In the genomic region with DNA sequence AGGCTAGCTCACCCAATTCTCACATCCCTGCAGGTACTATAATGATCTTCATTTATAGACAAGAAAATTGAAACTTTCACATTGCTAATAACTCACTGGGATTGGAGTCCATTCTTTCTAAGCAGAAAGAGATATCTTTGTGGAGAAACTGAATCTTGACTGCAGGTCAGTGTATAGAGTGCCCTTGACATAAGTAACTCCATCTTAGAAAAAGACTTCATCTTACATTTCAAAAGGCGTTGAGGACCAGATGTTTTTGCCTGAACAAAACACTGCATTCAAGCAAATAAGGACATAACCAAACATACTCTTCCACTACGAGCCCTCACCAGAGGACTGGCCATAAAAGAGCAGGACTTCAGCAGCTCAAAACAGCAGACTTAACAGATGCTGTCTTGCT, we compare ENCODE assay signal across 1 cellular context.
TF ChIP-seq lines count a peak whose summit lies in the region.

No MANE protein-coding gene starts in this region.

TF ChIP-seq in K562, 482 proteins besides CTCF, POLR2A, EP300 and RAD21 (continued from another document):
- TF ChIP-seq JUND (IDR thresholded peaks at IDR 0.05; ENCODE audit: borderline replicate concordance, low read depth, low read length): no peak
- TF ChIP-seq JUND (tag; IDR thresholded peaks at IDR 0.05; ENCODE audit: borderline replicate concordance, low read depth, low read length): no peak
- TF ChIP-seq ERF (CRISPR knock-in tag; IDR thresholded peaks at IDR 0.05): peak; percentile 90
- TF ChIP-seq SMARCE1 (IDR thresholded peaks at IDR 0.05): no peak
- TF ChIP-seq NCOA4 (IDR thresholded peaks at IDR 0.05; ENCODE audit: partially characterized antibody): no peak
- no peak for TF ChIP-seq NFIC (IDR thresholded peaks at IDR 0.05)
- no peak for TF ChIP-seq ZNF174 (CRISPR knock-in tag; IDR thresholded peaks at IDR 0.05)
- TF ChIP-seq, protein P1, sequence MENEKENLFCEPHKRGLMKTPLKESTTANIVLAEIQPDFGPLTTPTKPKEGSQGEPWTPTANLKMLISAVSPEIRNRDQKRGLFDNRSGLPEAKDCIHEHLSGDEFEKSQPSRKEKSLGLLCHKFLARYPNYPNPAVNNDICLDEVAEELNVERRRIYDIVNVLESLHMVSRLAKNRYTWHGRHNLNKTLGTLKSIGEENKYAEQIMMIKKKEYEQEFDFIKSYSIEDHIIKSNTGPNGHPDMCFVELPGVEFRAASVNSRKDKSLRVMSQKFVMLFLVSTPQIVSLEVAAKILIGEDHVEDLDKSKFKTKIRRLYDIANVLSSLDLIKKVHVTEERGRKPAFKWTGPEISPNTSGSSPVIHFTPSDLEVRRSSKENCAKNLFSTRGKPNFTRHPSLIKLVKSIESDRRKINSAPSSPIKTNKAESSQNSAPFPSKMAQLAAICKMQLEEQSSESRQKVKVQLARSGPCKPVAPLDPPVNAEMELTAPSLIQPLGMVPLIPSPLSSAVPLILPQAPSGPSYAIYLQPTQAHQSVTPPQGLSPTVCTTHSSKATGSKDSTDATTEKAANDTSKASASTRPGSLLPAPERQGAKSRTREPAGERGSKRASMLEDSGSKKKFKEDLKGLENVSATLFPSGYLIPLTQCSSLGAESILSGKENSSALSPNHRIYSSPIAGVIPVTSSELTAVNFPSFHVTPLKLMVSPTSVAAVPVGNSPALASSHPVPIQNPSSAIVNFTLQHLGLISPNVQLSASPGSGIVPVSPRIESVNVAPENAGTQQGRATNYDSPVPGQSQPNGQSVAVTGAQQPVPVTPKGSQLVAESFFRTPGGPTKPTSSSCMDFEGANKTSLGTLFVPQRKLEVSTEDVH (IDR thresholded peaks at IDR 0.05; ENCODE audit: low read depth, partially characterized antibody): no peak
- TF ChIP-seq WHSC1 (IDR thresholded peaks at IDR 0.05; ENCODE audit: low read length): no peak
- TF ChIP-seq NFE2 (IDR thresholded peaks at IDR 0.05; ENCODE audit: low read depth): no peak
- TF ChIP-seq, protein P2, sequence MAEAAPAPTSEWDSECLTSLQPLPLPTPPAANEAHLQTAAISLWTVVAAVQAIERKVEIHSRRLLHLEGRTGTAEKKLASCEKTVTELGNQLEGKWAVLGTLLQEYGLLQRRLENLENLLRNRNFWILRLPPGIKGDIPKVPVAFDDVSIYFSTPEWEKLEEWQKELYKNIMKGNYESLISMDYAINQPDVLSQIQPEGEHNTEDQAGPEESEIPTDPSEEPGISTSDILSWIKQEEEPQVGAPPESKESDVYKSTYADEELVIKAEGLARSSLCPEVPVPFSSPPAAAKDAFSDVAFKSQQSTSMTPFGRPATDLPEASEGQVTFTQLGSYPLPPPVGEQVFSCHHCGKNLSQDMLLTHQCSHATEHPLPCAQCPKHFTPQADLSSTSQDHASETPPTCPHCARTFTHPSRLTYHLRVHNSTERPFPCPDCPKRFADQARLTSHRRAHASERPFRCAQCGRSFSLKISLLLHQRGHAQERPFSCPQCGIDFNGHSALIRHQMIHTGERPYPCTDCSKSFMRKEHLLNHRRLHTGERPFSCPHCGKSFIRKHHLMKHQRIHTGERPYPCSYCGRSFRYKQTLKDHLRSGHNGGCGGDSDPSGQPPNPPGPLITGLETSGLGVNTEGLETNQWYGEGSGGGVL (CRISPR knock-in tag; IDR thresholded peaks at IDR 0.05): no peak
- no peak for TF ChIP-seq MTA2 (IDR thresholded peaks at IDR 0.05; ENCODE audit: low read depth)
- TF ChIP-seq, protein P3, sequence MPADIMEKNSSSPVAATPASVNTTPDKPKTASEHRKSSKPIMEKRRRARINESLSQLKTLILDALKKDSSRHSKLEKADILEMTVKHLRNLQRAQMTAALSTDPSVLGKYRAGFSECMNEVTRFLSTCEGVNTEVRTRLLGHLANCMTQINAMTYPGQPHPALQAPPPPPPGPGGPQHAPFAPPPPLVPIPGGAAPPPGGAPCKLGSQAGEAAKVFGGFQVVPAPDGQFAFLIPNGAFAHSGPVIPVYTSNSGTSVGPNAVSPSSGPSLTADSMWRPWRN (IDR thresholded peaks at IDR 0.05; ENCODE audit: low read depth): no peak
- TF ChIP-seq RHOXF2B (CRISPR knock-in tag; conservative IDR thresholded peaks at IDR 0.05): no peak
- TF ChIP-seq PYGO2 (tag; IDR thresholded peaks at IDR 0.05): no peak
- TF ChIP-seq HLTF (IDR thresholded peaks at IDR 0.05): no peak
- TF ChIP-seq TRIM24 (IDR thresholded peaks at IDR 0.05): no peak
- TF ChIP-seq EGR1 (conservative IDR thresholded peaks at IDR 0.05): no peak
- TF ChIP-seq SETDB1 (IDR thresholded peaks at IDR 0.05; ENCODE audit: low read length): no peak
- TF ChIP-seq, protein P4, sequence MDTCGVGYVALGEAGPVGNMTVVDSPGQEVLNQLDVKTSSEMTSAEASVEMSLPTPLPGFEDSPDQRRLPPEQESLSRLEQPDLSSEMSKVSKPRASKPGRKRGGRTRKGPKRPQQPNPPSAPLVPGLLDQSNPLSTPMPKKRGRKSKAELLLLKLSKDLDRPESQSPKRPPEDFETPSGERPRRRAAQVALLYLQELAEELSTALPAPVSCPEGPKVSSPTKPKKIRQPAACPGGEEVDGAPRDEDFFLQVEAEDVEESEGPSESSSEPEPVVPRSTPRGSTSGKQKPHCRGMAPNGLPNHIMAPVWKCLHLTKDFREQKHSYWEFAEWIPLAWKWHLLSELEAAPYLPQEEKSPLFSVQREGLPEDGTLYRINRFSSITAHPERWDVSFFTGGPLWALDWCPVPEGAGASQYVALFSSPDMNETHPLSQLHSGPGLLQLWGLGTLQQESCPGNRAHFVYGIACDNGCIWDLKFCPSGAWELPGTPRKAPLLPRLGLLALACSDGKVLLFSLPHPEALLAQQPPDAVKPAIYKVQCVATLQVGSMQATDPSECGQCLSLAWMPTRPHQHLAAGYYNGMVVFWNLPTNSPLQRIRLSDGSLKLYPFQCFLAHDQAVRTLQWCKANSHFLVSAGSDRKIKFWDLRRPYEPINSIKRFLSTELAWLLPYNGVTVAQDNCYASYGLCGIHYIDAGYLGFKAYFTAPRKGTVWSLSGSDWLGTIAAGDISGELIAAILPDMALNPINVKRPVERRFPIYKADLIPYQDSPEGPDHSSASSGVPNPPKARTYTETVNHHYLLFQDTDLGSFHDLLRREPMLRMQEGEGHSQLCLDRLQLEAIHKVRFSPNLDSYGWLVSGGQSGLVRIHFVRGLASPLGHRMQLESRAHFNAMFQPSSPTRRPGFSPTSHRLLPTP (IDR thresholded peaks at IDR 0.05; ENCODE audit: borderline replicate concordance, extremely low read depth, insufficient read length): no peak
- no peak for TF ChIP-seq SRF (CRISPR knock-in tag; IDR thresholded peaks at IDR 0.05)
- TF ChIP-seq MAZ (CRISPR knock-in tag; conservative IDR thresholded peaks at IDR 0.05 in 1 of 2, IDR thresholded peaks at IDR 0.05 in 1 of 2): peak in 1 of 2 experiments; percentile 72; a peak in 2 of 4 replicates
- TF ChIP-seq NR2C2 (CRISPR knock-in tag; IDR thresholded peaks at IDR 0.05): no peak
- no peak for TF ChIP-seq NR2C2 (tag; IDR thresholded peaks at IDR 0.05)
